Comparison of ENCODE assay signal across 14 cellular contexts in genomic region chr12:93427779-93428564, GRCh38. TPM values are rescaled to one million over a fixed set of nuclear protein-coding genes. Genes with fewer than 3 reads are reported as not detected.
DNase-seq lines count a peak whose midpoint lies in the region; ATAC-seq, FAIRE-seq and TF ChIP-seq lines count a peak whose summit lies in the region.
"Had no signal": no experiment of that assay in that cellular context is flagged by ENCODE, and none has a peak within 500 bp of the region (broad histone marks: within the 10 kb centered on the region; RNA-seq: fewer than 3 reads in every experiment).

No MANE protein-coding gene starts in this region.

- FAIRE-seq in HepG2 (lab: Jason Lieb, UNC) (peak; percentile 8), keratinocyte (lab: Jason Lieb, UNC) (peak; percentile 29)

- H3K36me3 ChIP-seq in HepG2 (replicated peaks in 1 of 2; ENCODE audit: control insufficient read depth in 1 of 2, insufficient read depth in 2 of 2, low read length in 2 of 2) (0 out of 5 replicates have a peak, but pooled peaks cover 0 to 2% of the 10 kb centered on the region in 2 experiments), right lobe of liver (no peaks in the 10 kb centered on the region), ascending aorta (no peaks in the 10 kb centered on the region), keratinocyte (ENCODE audit: control insufficient read depth in 2 of 2, extremely low read depth in 1 of 2, insufficient read depth in 2 of 2, low read length in 2 of 2) (peaks cover 0 to 4% of the 10 kb centered on the region in 2 experiments), aorta (ENCODE audit: control insufficient read depth in 1 of 2, insufficient read depth in 2 of 2, low read length in 1 of 2) (no peaks in the 10 kb centered on the region), SJCRH30 (peaks cover 5% of the 10 kb centered on the region; the same call in 1 of the 2 replicates)
- H3K36me3 ChIP-seq: ovary, uterus had no signal

- H2AFZ ChIP-seq in HepG2 (ENCODE audit: low read length) (no peak overlapping the region), keratinocyte (ENCODE audit: control insufficient read depth, low read length) (no peak overlapping the region)

- no TSS peak for BruUV-seq in HepG2 (replicated peaks; lab: Mats Ljungman, UMichigan)

- H3K4me2 ChIP-seq in HepG2 (ENCODE audit: low read depth, low read length) (no peak overlapping the region), keratinocyte (ENCODE audit: control insufficient read depth, extremely low read depth, insufficient read depth, low read depth, low read length) (no peak overlapping the region)

- H3K27me3 ChIP-seq in HepG2 (ENCODE audit: control insufficient read depth in 1 of 2, insufficient read depth in 2 of 2, low read length in 2 of 2): no peaks in the 10 kb centered on the region
- H3K27me3 ChIP-seq in right lobe of liver: no peaks in the 10 kb centered on the region
- H3K27me3 ChIP-seq in ascending aorta: no peaks in the 10 kb centered on the region
- no peaks in the 10 kb centered on the region for H3K27me3 ChIP-seq in keratinocyte (ENCODE audit: control insufficient read depth, extremely low read depth, insufficient read depth, low read length)
- H3K27me3 ChIP-seq in aorta (ENCODE audit: control insufficient read depth in 1 of 2, insufficient read depth in 2 of 2, low read length in 1 of 2): no peaks in the 10 kb centered on the region
- no peaks in the 10 kb centered on the region for H3K27me3 ChIP-seq in SJCRH30
- H3K27me3 ChIP-seq: ovary, uterus had no signal

- TF ChIP-seq POLR2A in HepG2 (IDR thresholded peaks at IDR 0.05; ENCODE audit: insufficient read depth in 1 of 2, low read depth in 2 of 2, low read length in 2 of 2) (no peak), right lobe of liver (IDR thresholded peaks at IDR 0.05) (no peak)

- H3K9me3 ChIP-seq in HepG2 (ENCODE audit: low read length) (no peaks in the 10 kb centered on the region), right lobe of liver (no peaks in the 10 kb centered on the region), ascending aorta (no peaks in the 10 kb centered on the region), keratinocyte (ENCODE audit: control insufficient read depth, low read depth, low read length) (no peaks in the 10 kb centered on the region), aorta (ENCODE audit: control insufficient read depth, low read length) (no peaks in the 10 kb centered on the region), SJCRH30 (replicated peaks) (no peaks in the 10 kb centered on the region)
- H3K9me3 ChIP-seq: ovary, uterus had no signal

- WGBS in HepG2 (ENCODE audit: low lambda C conversion rate): 88% methylated on average over 5 of the region's 5 CpGs
- WGBS in right lobe of liver (ENCODE audit: insufficient coverage, low coverage, low lambda C conversion rate, missing lambda C conversion rate): 86% methylated on average over 5 of the region's 5 CpGs
- WGBS in aorta, 2 donors: 33 to 41% methylated on average over 5 of the region's 5 CpGs

- H3K79me2 ChIP-seq in HepG2 (ENCODE audit: insufficient read depth, low read length) (peaks cover 95% of the 10 kb centered on the region), keratinocyte (ENCODE audit: control insufficient read depth, insufficient read depth, low read length) (peaks cover 97% of the 10 kb centered on the region)

- dilution Hi-C loops in keratinocyte (cut with MboI; ENCODE audit: extremely low pct_ligation_motif_present, low sequenced_read_pairs): no loop called here

- intact Hi-C loops in HepG2 (cut with micrococcal nuclease; ENCODE audit: unreplicated experiment): no loop called here
- intact Hi-C loops in right lobe of liver (cut with DNase I): no loop called here
- intact Hi-C loops in ascending aorta (cut with DNase I): no loop called here
- intact Hi-C loops in aorta (cut with DNase I): no loop called here

- CTCF ChIA-PET in HepG2 (lab: Yijun Ruan, JAX; ENCODE audit: low intra/inter-chr PET ratio, low total read pairs): no interaction called here

- in situ Hi-C loops in HepG2 (cut with HindIII; ENCODE audit: extremely low pct_ligation_motif_present, low pct_unique_long_range_greater_than_20kb): no loop called here

- H3K4me1 ChIP-seq in HepG2 (ENCODE audit: insufficient read depth, low read length): peaks cover 72% of the 10 kb centered on the region
- peaks cover 0 to 3% (median 0%) of the 10 kb centered on the region in 4 donors for H3K4me1 ChIP-seq in right lobe of liver
- H3K4me1 ChIP-seq in ascending aorta: peaks cover 0 to 46% of the 10 kb centered on the region in 2 donors
- H3K4me1 ChIP-seq in keratinocyte (ENCODE audit: control insufficient read depth, extremely low read depth, insufficient read depth, low read length): peaks cover 21% of the 10 kb centered on the region
- peaks cover 4 to 11% of the 10 kb centered on the region in 2 donors for H3K4me1 ChIP-seq in aorta (ENCODE audit: control insufficient read depth in 1 of 2, insufficient read depth in 2 of 2, low read length in 2 of 2)
- H3K4me1 ChIP-seq in SJCRH30: no peaks in the 10 kb centered on the region

- TF ChIP-seq EP300 in HepG2 (IDR thresholded peaks at IDR 0.05; ENCODE audit: low read depth in 2 of 2, low read length in 2 of 2) (no peak), HepG2 (CRISPR knock-in tag; IDR thresholded peaks at IDR 0.05; ENCODE audit: borderline replicate concordance) (no peak)

- no peaks in the 10 kb centered on the region for H3K9me1 ChIP-seq in keratinocyte (ENCODE audit: control insufficient read depth, extremely low read depth, insufficient read depth, low read length)

- POLR2A ChIA-PET in HepG2 (lab: Yijun Ruan, JAX): interaction anchor here (0.5 kb wide), 1 partner anchor 472 kb away, joined by 3 read pairs; no protein-coding TSS in a partner anchor

- no peak overlapping the region for H3K27ac ChIP-seq in HepG2 (ENCODE audit: extremely low read length, insufficient read depth, low read length)
- H3K27ac ChIP-seq in right lobe of liver: no peak overlapping the region
- H3K27ac ChIP-seq in ascending aorta: peak overlapping the region; percentile 12 to 26
- H3K27ac ChIP-seq in keratinocyte (ENCODE audit: control insufficient read depth, insufficient read depth, low read length): no peak overlapping the region
- H3K27ac ChIP-seq in aorta (ENCODE audit: low read depth in 1 of 2, low read length in 2 of 2): no peak overlapping the region
- no peak overlapping the region for H3K27ac ChIP-seq in SJCRH30
- H3K27ac ChIP-seq: ovary, uterus had no signal

- ATAC-seq in HepG2: no peak
- ATAC-seq in right lobe of liver: no peak
- peak; percentile 34 for ATAC-seq in aorta (ENCODE audit: low FRiP score)
- no peak for ATAC-seq in GM21447 (IDR thresholded peaks at IDR 0.05; ENCODE audit: unreplicated experiment)
- no peak for ATAC-seq in GM21786 (IDR thresholded peaks at IDR 0.05; ENCODE audit: unreplicated experiment)

- H3K9ac ChIP-seq in HepG2 (ENCODE audit: insufficient read depth, low read depth, low read length): no peak overlapping the region
- H3K9ac ChIP-seq in keratinocyte (ENCODE audit: control insufficient read depth, extremely low read depth, insufficient read depth, low read length): no peak overlapping the region

- TF ChIP-seq CTCF in HepG2 (CRISPR knock-in tag; IDR thresholded peaks at IDR 0.05) (no peak), right lobe of liver (IDR thresholded peaks at IDR 0.05) (no peak), ascending aorta (IDR thresholded peaks at IDR 0.05) (no peak), keratinocyte (optimal IDR thresholded peaks at IDR 0.05 in 1 of 3, IDR thresholded peaks at IDR 0.05 in 1 of 3, conservative IDR thresholded peaks at IDR 0.05 in 1 of 3; ENCODE audit: extremely low read depth in 1 of 3, insufficient read depth in 2 of 3, low read length in 3 of 3) (no peak)

- DNase-seq in HepG2 (ENCODE audit: low spot score) (no peak), right lobe of liver (no peak), ascending aorta (ENCODE audit: low spot score in 2 of 2) (no peak), keratinocyte (ENCODE audit: low read depth, low spot score) (no peak), aorta (no peak), SJCRH30 (no peak)
- DNase-seq: COR-L47; effector CD8-positive, alpha-beta T cell; immature natural killer cell; NCI-H1694 treated with DMSO at 0.1 percent for 48 hours; ovary; uterus had no signal

- H3K4me3 ChIP-seq in HepG2 (replicated peaks in 1 of 3; ENCODE audit: insufficient read depth in 1 of 3, low read depth in 2 of 3, low read length in 3 of 3): no peak overlapping the region
- H3K4me3 ChIP-seq in right lobe of liver: no peak overlapping the region
- no peak overlapping the region for H3K4me3 ChIP-seq in ascending aorta
- H3K4me3 ChIP-seq in keratinocyte (ENCODE audit: control insufficient read depth in 2 of 3, extremely low read depth in 1 of 3, insufficient read depth in 2 of 3, low read depth in 1 of 3, low read length in 3 of 3): no peak overlapping the region
- no peak overlapping the region for H3K4me3 ChIP-seq in aorta (ENCODE audit: low read length in 2 of 2)
- no peak overlapping the region for H3K4me3 ChIP-seq in SJCRH30
- H3K4me3 ChIP-seq: ovary, uterus had no signal

- TF ChIP-seq RAD21 in HepG2 (CRISPR knock-in tag; IDR thresholded peaks at IDR 0.05): no peak

- H4K20me1 ChIP-seq in HepG2 (ENCODE audit: insufficient read depth, low read length): peaks cover 89% of the 10 kb centered on the region
- H4K20me1 ChIP-seq in keratinocyte (ENCODE audit: control insufficient read depth, extremely low read depth, insufficient read depth, low read length): peaks cover 33% of the 10 kb centered on the region

RNA-seq across cellular contexts. Expression of gene UBE2N, which starts 13.8 kb away (rescaled TPM):
- total RNA-seq in HepG2 (2016; rRNA removed; fragmentation: Illumina TruSeq; extraction: Trizol) (197 and 317 TPM in 2 replicates), right lobe of liver (10 to 100 TPM; 22.0 to 36.2 (median 28.6) TPM), ascending aorta (19.4 TPM), aorta (10 to 100 TPM; 57.1 to 86.8 TPM)
- 43.5 and 43.9 TPM in 2 replicates for total RNA-seq in HepG2 (2016; cell fraction: cytosol; rRNA removed; fragmentation: Illumina TruSeq; extraction: Trizol; ENCODE audit: low read depth)
- 195 and 339 TPM in 2 replicates for total RNA-seq in HepG2 (2016; cell fraction: insoluble cytoplasmic fraction; rRNA removed; fragmentation: Illumina TruSeq; extraction: Trizol)
- 74.6 and 87.2 TPM in 2 replicates for total RNA-seq in HepG2 (2016; cell fraction: membrane; rRNA removed; fragmentation: Illumina TruSeq; extraction: Trizol)
- 66.6 and 69.2 TPM in 2 replicates for total RNA-seq in HepG2 (2016; cell fraction: nucleus; rRNA removed; fragmentation: Illumina TruSeq; extraction: Trizol)
- polyA plus RNA-seq in HepG2 (2011; rRNA removed) (179 and 188 TPM in 2 replicates), keratinocyte (171 to 218 TPM (median 172 TPM) in 3 replicates), aorta (10 to 100 TPM; 45.7 to 48.7 TPM)
- polyA plus RNA-seq in HepG2 (2011; cell fraction: cytosol; rRNA removed): 71.4 and 85.0 TPM in 2 replicates
- polyA plus RNA-seq in HepG2 (2011; cell fraction: nucleus; rRNA removed): 21.6 and 30.5 TPM in 2 replicates
- polyA plus RNA-seq in HepG2 (2012): 160 and 165 TPM in 2 replicates
- 41.1 and 43.9 TPM in 2 replicates for polyA plus RNA-seq in HepG2 (2016; cell fraction: cytosol; fragmentation: Illumina TruSeq; extraction: Trizol; ENCODE audit: low read depth)
- 331 and 351 TPM in 2 replicates for polyA plus RNA-seq in HepG2 (2016; cell fraction: insoluble cytoplasmic fraction; fragmentation: Illumina TruSeq; extraction: Trizol; ENCODE audit: low read depth)
- 56.6 and 65.4 TPM in 2 replicates for polyA plus RNA-seq in HepG2 (2016; cell fraction: membrane; fragmentation: Illumina TruSeq; extraction: Trizol; ENCODE audit: low read depth)
- 115 and 117 TPM in 2 replicates for polyA plus RNA-seq in HepG2 (2016; cell fraction: nucleus; fragmentation: Illumina TruSeq; extraction: Trizol; ENCODE audit: insufficient read depth, low read depth)
- polyA minus RNA-seq in HepG2 (2011; rRNA and poly(A)+ RNA removed; ENCODE audit: low replicate concordance): 45.7 and 70.5 TPM in 2 replicates
- polyA minus RNA-seq in HepG2 (2011; cell fraction: cytosol; rRNA and poly(A)+ RNA removed): 70.3 and 70.8 TPM in 2 replicates
- 23.6 and 30.6 TPM in 2 replicates for polyA minus RNA-seq in HepG2 (2011; cell fraction: nucleus; rRNA and poly(A)+ RNA removed)
- 87.0 TPM for polyA plus RNA-seq in keratinocyte (2011; ENCODE audit: low read depth)
- 131 and 214 TPM in 2 replicates for polyA plus RNA-seq in keratinocyte (2011; cell fraction: cytosol; rRNA removed)
- 78.8 and 85.8 TPM in 2 replicates for polyA plus RNA-seq in keratinocyte (2011; cell fraction: nucleus; rRNA removed)
- polyA plus RNA-seq in keratinocyte (2012; ENCODE audit: low replicate concordance): 136 and 169 TPM in 2 replicates
- 36.5 to 147 TPM (median 110 TPM) in 3 replicates for polyA minus RNA-seq in keratinocyte
- 118 TPM for polyA minus RNA-seq in keratinocyte (2011; cell fraction: cytosol; rRNA and poly(A)+ RNA removed)
- polyA minus RNA-seq in keratinocyte (2011; cell fraction: nucleus; rRNA and poly(A)+ RNA removed): 18.9 and 53.1 TPM in 2 replicates
- 210 and 222 TPM in 2 replicates for total RNA-seq in SJCRH30 (2014; rRNA removed; shearing (Covaris generic))

RNA-seq across cellular contexts. Expression of gene MRPL42, which starts 39.3 kb away (rescaled TPM):
- total RNA-seq in HepG2 (2016; rRNA removed; fragmentation: Illumina TruSeq; extraction: Trizol): 148 and 224 TPM in 2 replicates
- total RNA-seq in HepG2 (2016; cell fraction: cytosol; rRNA removed; fragmentation: Illumina TruSeq; extraction: Trizol; ENCODE audit: low read depth): 63.1 and 69.4 TPM in 2 replicates
- total RNA-seq in HepG2 (2016; cell fraction: insoluble cytoplasmic fraction; rRNA removed; fragmentation: Illumina TruSeq; extraction: Trizol): 148 and 233 TPM in 2 replicates
- 119 and 120 TPM in 2 replicates for total RNA-seq in HepG2 (2016; cell fraction: membrane; rRNA removed; fragmentation: Illumina TruSeq; extraction: Trizol)
- 72.3 and 83.9 TPM in 2 replicates for total RNA-seq in HepG2 (2016; cell fraction: nucleus; rRNA removed; fragmentation: Illumina TruSeq; extraction: Trizol)
- 75.4 and 93.3 TPM in 2 replicates for polyA plus RNA-seq in HepG2 (2011; rRNA removed)
- 44.4 and 77.9 TPM in 2 replicates for polyA plus RNA-seq in HepG2 (2011; cell fraction: cytosol; rRNA removed)
- polyA plus RNA-seq in HepG2 (2011; cell fraction: nucleus; rRNA removed): 21.4 and 32.1 TPM in 2 replicates
- polyA plus RNA-seq in HepG2 (2012): 77.4 and 156 TPM in 2 replicates
- polyA plus RNA-seq in HepG2 (2016; cell fraction: cytosol; fragmentation: Illumina TruSeq; extraction: Trizol; ENCODE audit: low read depth): 62.5 and 71.1 TPM in 2 replicates
- 198 and 212 TPM in 2 replicates for polyA plus RNA-seq in HepG2 (2016; cell fraction: insoluble cytoplasmic fraction; fragmentation: Illumina TruSeq; extraction: Trizol; ENCODE audit: low read depth)
- polyA plus RNA-seq in HepG2 (2016; cell fraction: membrane; fragmentation: Illumina TruSeq; extraction: Trizol; ENCODE audit: low read depth): 87.3 and 92.4 TPM in 2 replicates
- 78.8 and 79.9 TPM in 2 replicates for polyA plus RNA-seq in HepG2 (2016; cell fraction: nucleus; fragmentation: Illumina TruSeq; extraction: Trizol; ENCODE audit: insufficient read depth, low read depth)
- 23.0 and 26.1 TPM in 2 replicates for polyA minus RNA-seq in HepG2 (2011; rRNA and poly(A)+ RNA removed; ENCODE audit: low replicate concordance)
- polyA minus RNA-seq in HepG2 (2011; cell fraction: cytosol; rRNA and poly(A)+ RNA removed): 48.1 and 52.1 TPM in 2 replicates
- 61.4 and 110 TPM in 2 replicates for polyA minus RNA-seq in HepG2 (2011; cell fraction: nucleus; rRNA and poly(A)+ RNA removed)
- 10 to 100 TPM; 25.8 to 44.5 (median 32.1) TPM for total RNA-seq in right lobe of liver
- 8.4 TPM for total RNA-seq in ascending aorta
- 55.3 to 110 TPM (median 72.1 TPM) in 3 replicates for polyA plus RNA-seq in keratinocyte
- polyA plus RNA-seq in keratinocyte (2011; ENCODE audit: low read depth): 47.4 TPM
- 67.5 and 153 TPM in 2 replicates for polyA plus RNA-seq in keratinocyte (2011; cell fraction: cytosol; rRNA removed)
- 49.5 and 60.5 TPM in 2 replicates for polyA plus RNA-seq in keratinocyte (2011; cell fraction: nucleus; rRNA removed)
- polyA plus RNA-seq in keratinocyte (2012; ENCODE audit: low replicate concordance): 42.9 and 61.9 TPM in 2 replicates
- polyA minus RNA-seq in keratinocyte: 5.5 to 94.2 TPM (median 38.6 TPM) in 3 replicates
- 21.7 TPM for polyA minus RNA-seq in keratinocyte (2011; cell fraction: cytosol; rRNA and poly(A)+ RNA removed)
- polyA minus RNA-seq in keratinocyte (2011; cell fraction: nucleus; rRNA and poly(A)+ RNA removed): 13.0 and 28.1 TPM in 2 replicates
- 10 to 100 TPM; 40.7 to 48.5 TPM for total RNA-seq in aorta
- polyA plus RNA-seq in aorta: 10 to 100 TPM; 24.5 to 53.3 TPM
- total RNA-seq in SJCRH30 (2014; rRNA removed; shearing (Covaris generic)): 93.2 and 117 TPM in 2 replicates

RNA-seq across cellular contexts. Expression of gene NUDT4, which starts 50.2 kb away (rescaled TPM):
- total RNA-seq in HepG2 (2016; rRNA removed; fragmentation: Illumina TruSeq; extraction: Trizol) (70.1 and 94.9 TPM in 2 replicates), right lobe of liver (10 to 100 TPM; 13.1 to 23.1 (median 20.3) TPM), ascending aorta (117 TPM), aorta (100 to 1,000 TPM in 1 of 2 donors, 10 to 100 TPM in 1; 52.5 to 101 TPM)
- total RNA-seq in HepG2 (2016; cell fraction: cytosol; rRNA removed; fragmentation: Illumina TruSeq; extraction: Trizol; ENCODE audit: low read depth): 9.2 and 11.1 TPM in 2 replicates
- 73.4 and 86.7 TPM in 2 replicates for total RNA-seq in HepG2 (2016; cell fraction: insoluble cytoplasmic fraction; rRNA removed; fragmentation: Illumina TruSeq; extraction: Trizol)
- total RNA-seq in HepG2 (2016; cell fraction: membrane; rRNA removed; fragmentation: Illumina TruSeq; extraction: Trizol): 63.9 and 68.4 TPM in 2 replicates
- total RNA-seq in HepG2 (2016; cell fraction: nucleus; rRNA removed; fragmentation: Illumina TruSeq; extraction: Trizol): 56.8 and 60.7 TPM in 2 replicates
- polyA plus RNA-seq in HepG2 (2011; rRNA removed) (25.8 and 37.3 TPM in 2 replicates), keratinocyte (19.2 to 33.2 TPM (median 21.1 TPM) in 3 replicates), aorta (10 to 100 TPM; 47.3 to 78.8 TPM)
- polyA plus RNA-seq in HepG2 (2011; cell fraction: cytosol; rRNA removed): 17.4 and 24.1 TPM in 2 replicates
- polyA plus RNA-seq in HepG2 (2011; cell fraction: nucleus; rRNA removed): 7.0 and 9.4 TPM in 2 replicates
- 38.9 and 48.2 TPM in 2 replicates for polyA plus RNA-seq in HepG2 (2012)
- 8.6 and 16.4 TPM in 2 replicates for polyA plus RNA-seq in HepG2 (2016; cell fraction: cytosol; fragmentation: Illumina TruSeq; extraction: Trizol; ENCODE audit: low read depth)
- polyA plus RNA-seq in HepG2 (2016; cell fraction: insoluble cytoplasmic fraction; fragmentation: Illumina TruSeq; extraction: Trizol; ENCODE audit: low read depth): 138 and 142 TPM in 2 replicates
- 51.0 and 63.1 TPM in 2 replicates for polyA plus RNA-seq in HepG2 (2016; cell fraction: membrane; fragmentation: Illumina TruSeq; extraction: Trizol; ENCODE audit: low read depth)
- 102 and 103 TPM in 2 replicates for polyA plus RNA-seq in HepG2 (2016; cell fraction: nucleus; fragmentation: Illumina TruSeq; extraction: Trizol; ENCODE audit: insufficient read depth, low read depth)
- 7.4 and 17.4 TPM in 2 replicates for polyA minus RNA-seq in HepG2 (2011; rRNA and poly(A)+ RNA removed; ENCODE audit: low replicate concordance)
- 36.7 and 37.5 TPM in 2 replicates for polyA minus RNA-seq in HepG2 (2011; cell fraction: cytosol; rRNA and poly(A)+ RNA removed)
- 27.8 and 32.6 TPM in 2 replicates for polyA minus RNA-seq in HepG2 (2011; cell fraction: nucleus; rRNA and poly(A)+ RNA removed)
- polyA plus RNA-seq in keratinocyte (2011; ENCODE audit: low read depth): 27.0 TPM
- 17.2 and 43.6 TPM in 2 replicates for polyA plus RNA-seq in keratinocyte (2011; cell fraction: cytosol; rRNA removed)
- 14.9 and 19.5 TPM in 2 replicates for polyA plus RNA-seq in keratinocyte (2011; cell fraction: nucleus; rRNA removed)
- polyA plus RNA-seq in keratinocyte (2012; ENCODE audit: low replicate concordance): 21.3 and 29.2 TPM in 2 replicates
- 4.2 to 27.9 TPM (median 13.8 TPM) in 3 replicates for polyA minus RNA-seq in keratinocyte
- 28.0 TPM for polyA minus RNA-seq in keratinocyte (2011; cell fraction: cytosol; rRNA and poly(A)+ RNA removed)
- polyA minus RNA-seq in keratinocyte (2011; cell fraction: nucleus; rRNA and poly(A)+ RNA removed): 10.1 and 15.6 TPM in 2 replicates
- total RNA-seq in SJCRH30 (2014; rRNA removed; shearing (Covaris generic)): 36.7 and 38.8 TPM in 2 replicates

Comparison
In these comparisons a context has a peak if more than half of its experiments do, and no peak if none do; other contexts are left out.
1. H3K27ac ChIP-seq: peak in ascending aorta (2 of 2); none in HepG2 (single experiment), right lobe of liver (0 of 3), keratinocyte (single experiment), aorta (0 of 2) and SJCRH30 (single experiment).